ENCODE assay signal across 8 cellular contexts in the genomic region with DNA sequence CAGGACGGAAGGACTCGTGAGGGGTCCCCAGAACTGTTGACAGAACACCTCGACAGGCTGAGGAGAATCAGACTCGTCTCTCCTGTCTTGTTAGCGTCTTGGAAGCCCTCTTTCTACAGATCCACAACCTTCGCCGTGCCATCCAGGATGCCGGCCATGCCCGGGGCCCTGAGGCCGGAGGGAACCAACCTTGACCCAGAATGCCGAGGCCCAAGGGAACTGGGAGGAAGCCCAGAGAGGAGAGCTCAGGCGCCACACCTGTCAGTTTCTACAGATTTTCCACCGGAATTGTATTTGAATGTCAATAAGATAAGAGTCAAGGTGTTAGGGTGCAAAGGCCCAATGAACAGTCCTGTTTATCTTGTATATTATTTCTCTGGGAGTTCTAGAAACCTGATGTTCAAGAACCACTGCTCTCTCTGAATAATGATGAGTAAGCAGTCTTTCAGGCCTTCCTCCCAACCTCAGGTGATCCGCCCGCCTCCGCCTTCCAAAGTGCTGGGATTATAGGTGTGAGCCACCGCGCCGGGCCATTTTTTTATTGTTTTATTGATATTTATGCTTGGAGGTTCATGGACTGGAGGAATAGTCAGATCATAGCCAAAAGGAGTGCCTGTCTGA. TPM values are rescaled to one million over a fixed set of nuclear protein-coding genes. Genes with fewer than 3 reads are reported as not detected.
DNase-seq lines count a peak whose midpoint lies in the region; ATAC-seq and TF ChIP-seq lines count a peak whose summit lies in the region.

No MANE protein-coding gene starts in this region.

- no peaks in the 10 kb centered on the region for H3K27me3 Mint-ChIP-seq in MCF 10A (ENCODE audit: insufficient read depth, unreplicated experiment)

- CTCF ChIA-PET in MCF 10A (lab: Yijun Ruan, JAX) = interaction anchor here (0.6 to 1.8 kb wide), 2 partner anchors 50 to 80 kb away, joined by 3 to 7 read pairs; partner anchors contain the start of gene PRSS35

- TF ChIP-seq CTCF in HFF-Myc (IDR thresholded peaks at IDR 0.05; ENCODE audit: low read depth, low read length, missing control alignments) (no peak), MCF 10A (IDR thresholded peaks at IDR 0.05; ENCODE audit: unreplicated experiment) (no peak)

- H3K36me3 Mint-ChIP-seq in MCF 10A (ENCODE audit: insufficient read depth, unreplicated experiment) = no peaks in the 10 kb centered on the region
- H3K36me3 Mint-ChIP-seq in stimulated activated effector memory CD8-positive, alpha-beta T cell treated with anti-CD3 and anti-CD28 coated beads, Interleukin-12 subunit alpha, Interleukin-12 subunit beta, amount 100 ng/mL, for 72 hours = no peaks in the 10 kb centered on the region

- intact Hi-C loops in MCF 10A (cut with micrococcal nuclease) = loop anchor here (5.0 to 10.0 kb wide), 3 partner anchors 36 to 1187 kb away; partner anchors contain the start of genes IBTK and PRSS35

- DNase-seq in HFF-Myc (ENCODE audit: extremely low read depth, low read depth) (no peak), MCF 10A (ENCODE audit: unreplicated experiment) (no peak), islet precursor cell (peak; percentile 52), SHP77 (lab: John Stamatoyannopoulos, UW) (no peak)
- no peak for DNase-seq in stimulated activated effector memory CD8-positive, alpha-beta T cell treated with anti-CD3 and anti-CD28 coated beads, Interleukin-12 subunit alpha, Interleukin-12 subunit beta, amount 100 ng/mL, for 72 hours (ENCODE audit: low spot score in 2 of 2)

- H3K4me1 Mint-ChIP-seq in MCF 10A (ENCODE audit: insufficient read depth, unreplicated experiment) = peaks cover 16% of the 10 kb centered on the region
- H3K4me1 Mint-ChIP-seq in stimulated activated effector memory CD8-positive, alpha-beta T cell treated with anti-CD3 and anti-CD28 coated beads, Interleukin-12 subunit alpha, Interleukin-12 subunit beta, amount 100 ng/mL, for 72 hours = peaks cover 6% of the 10 kb centered on the region

- peaks cover under 1% of the 10 kb centered on the region for H3K9me3 Mint-ChIP-seq in MCF 10A (ENCODE audit: unreplicated experiment)
- H3K9me3 Mint-ChIP-seq in stimulated activated effector memory CD8-positive, alpha-beta T cell treated with anti-CD3 and anti-CD28 coated beads, Interleukin-12 subunit alpha, Interleukin-12 subunit beta, amount 100 ng/mL, for 72 hours = no peaks in the 10 kb centered on the region

- H3K4me3 Mint-ChIP-seq in MCF 10A (ENCODE audit: unreplicated experiment) = peak overlapping the region; percentile 74
- H3K4me3 Mint-ChIP-seq in stimulated activated effector memory CD8-positive, alpha-beta T cell treated with anti-CD3 and anti-CD28 coated beads, Interleukin-12 subunit alpha, Interleukin-12 subunit beta, amount 100 ng/mL, for 72 hours = peak overlapping the region; percentile 76

- peak overlapping the region; percentile 73 for H3K27ac Mint-ChIP-seq in MCF 10A (ENCODE audit: low read depth, unreplicated experiment)
- H3K27ac Mint-ChIP-seq in stimulated activated effector memory CD8-positive, alpha-beta T cell treated with anti-CD3 and anti-CD28 coated beads, Interleukin-12 subunit alpha, Interleukin-12 subunit beta, amount 100 ng/mL, for 72 hours = peak overlapping the region; percentile 80

- POLR2A ChIA-PET in MCF 10A (lab: Yijun Ruan, JAX) = interaction anchor here (1.2 to 2.2 kb wide), 2 partner anchors 33 to 362 kb away, joined by 3 to 12 read pairs; no protein-coding TSS in a partner anchor

- no peak for ATAC-seq in stimulated activated effector memory CD8-positive, alpha-beta T cell treated with anti-CD3 and anti-CD28 coated beads, Interleukin-12 subunit alpha, Interleukin-12 subunit beta, amount 100 ng/mL, for 72 hours
- ATAC-seq in GM18502 (IDR thresholded peaks at IDR 0.05; ENCODE audit: poor library complexity, unreplicated experiment) (no peak), GM18517 (IDR thresholded peaks at IDR 0.05; ENCODE audit: unreplicated experiment) (no peak), HG03039 (IDR thresholded peaks at IDR 0.05; ENCODE audit: unreplicated experiment) (no peak)

- H3K4me3 ChIP-seq in HFF-Myc (replicated peaks; ENCODE audit: low read depth, low read length) = peak overlapping the region; percentile 72

- BruUV-seq in MCF 10A (replicated peaks; lab: Mats Ljungman, UMichigan) = no TSS peak

RNA-seq across cellular contexts. Expression of gene ME1, which starts 0.8 kb away (rescaled TPM):
- 16.7 and 17.8 TPM in 2 replicates for total RNA-seq in MCF 10A (2022)
